9 cellular contexts compared by ENCODE assay signal in the genomic region with DNA sequence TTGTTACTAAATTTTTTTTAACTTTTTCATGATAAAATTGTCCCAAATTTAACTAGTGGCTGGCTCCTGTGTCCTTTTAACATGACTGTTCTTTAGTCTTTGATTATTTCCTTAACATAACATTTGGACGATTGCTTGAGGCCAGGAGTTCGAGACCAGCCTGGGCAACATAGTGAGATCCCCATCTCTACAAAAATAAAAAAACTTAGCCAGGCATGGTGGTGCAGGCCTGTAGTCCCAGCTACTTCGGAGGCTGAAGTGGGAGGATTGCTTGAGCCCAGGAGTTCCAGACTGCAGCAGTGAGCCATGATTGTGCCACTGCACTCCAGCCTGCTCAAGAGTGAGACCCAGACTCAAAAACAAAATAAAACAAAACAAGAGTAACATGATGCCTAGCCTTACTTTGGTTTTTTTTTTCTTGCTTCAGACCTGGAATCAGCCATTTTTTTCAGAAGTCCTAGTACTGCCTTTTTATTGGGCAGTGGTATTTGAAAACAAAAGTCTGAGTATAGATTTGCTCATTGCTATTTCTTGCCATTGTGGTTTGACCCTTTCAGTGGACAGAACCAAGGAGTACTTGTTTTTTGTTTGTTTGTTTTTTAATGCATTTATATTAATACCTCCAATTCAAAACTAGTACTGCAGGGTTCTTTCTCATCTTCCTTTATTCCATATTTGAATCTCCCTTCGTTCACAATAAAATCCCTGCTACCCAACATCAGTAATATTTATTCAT. TPM values are rescaled to one million over a fixed set of nuclear protein-coding genes. Genes with fewer than 3 reads are reported as not detected.
DNase-seq lines count a peak whose midpoint lies in the region; ATAC-seq and TF ChIP-seq lines count a peak whose summit lies in the region.
"Had no signal": no experiment of that assay in that cellular context is flagged by ENCODE, and none has a peak within 500 bp of the region (broad histone marks: within the 10 kb centered on the region; RNA-seq: fewer than 3 reads in every experiment).

No MANE protein-coding gene starts in this region.

- H3K36me3 ChIP-seq in right atrium auricular region (no peaks in the 10 kb centered on the region), upper lobe of right lung (no peaks in the 10 kb centered on the region)

- peaks cover 53% of the 10 kb centered on the region for H3K4me1 Mint-ChIP-seq in activated naive CD8-positive, alpha-beta T cell treated with anti-CD3 and anti-CD28 coated beads, Interleukin-2, amount 10 ng/mL, durations not matched to agents 7 days and 5 days

- H3K9me3 Mint-ChIP-seq in activated naive CD8-positive, alpha-beta T cell treated with anti-CD3 and anti-CD28 coated beads, Interleukin-2, amount 10 ng/mL, durations not matched to agents 7 days and 5 days = peaks cover 7% of the 10 kb centered on the region

- TF ChIP-seq CTCF in right atrium auricular region (IDR thresholded peaks at IDR 0.05) = no peak
- no peak for TF ChIP-seq CTCF in upper lobe of right lung (IDR thresholded peaks at IDR 0.05)

- H3K27ac ChIP-seq in right atrium auricular region = no peak overlapping the region
- no peak overlapping the region for H3K27ac ChIP-seq in upper lobe of right lung

- H3K27ac Mint-ChIP-seq in activated naive CD8-positive, alpha-beta T cell treated with anti-CD3 and anti-CD28 coated beads, Interleukin-2, amount 10 ng/mL, durations not matched to agents 7 days and 5 days = no peak overlapping the region

- H3K4me3 Mint-ChIP-seq in activated naive CD8-positive, alpha-beta T cell treated with anti-CD3 and anti-CD28 coated beads, Interleukin-2, amount 10 ng/mL, durations not matched to agents 7 days and 5 days = peak overlapping the region; percentile 38

- no peak for DNase-seq in right atrium auricular region (ENCODE audit: low spot score)
- no peak for DNase-seq in left ventricle myocardium superior
- no peak for DNase-seq in activated naive CD8-positive, alpha-beta T cell treated with anti-CD3 and anti-CD28 coated beads, Interleukin-2, amount 10 ng/mL, durations not matched to agents 7 days and 5 days
- peak; percentile 26 for DNase-seq in left kidney (ENCODE audit: low read depth, low spot score)
- DNase-seq in upper lobe of right lung = no peak
- no peak for DNase-seq in SHP77 treated with DMSO at 0.1 percent for 48 hours (lab: John Stamatoyannopoulos, UW)
- DNase-seq: NCI-H2081 had no signal

- POLR2A ChIA-PET in activated naive CD8-positive, alpha-beta T cell treated with anti-CD3 and anti-CD28 coated beads, Interleukin-2, amount 10 ng/mL, durations not matched to agents 7 days and 5 days (lab: Charles Lee) = no interaction called here

- H3K4me1 ChIP-seq in right atrium auricular region (peaks cover 0 to 49% of the 10 kb centered on the region in 2 donors), upper lobe of right lung (peaks cover 27% of the 10 kb centered on the region)

- H3K9me3 ChIP-seq in right atrium auricular region = peaks cover 0 to 8% of the 10 kb centered on the region in 2 donors
- no peaks in the 10 kb centered on the region for H3K9me3 ChIP-seq in upper lobe of right lung

- intact Hi-C loops in left ventricle myocardium superior (cut with micrococcal nuclease) = no loop called here
- intact Hi-C loops in upper lobe of right lung (cut with DNase I) = no loop called here

- H3K27me3 ChIP-seq in right atrium auricular region = no peaks in the 10 kb centered on the region
- no peaks in the 10 kb centered on the region for H3K27me3 ChIP-seq in upper lobe of right lung

- ATAC-seq in left ventricle myocardium superior (no peak), upper lobe of right lung (no peak), HG02885 (IDR thresholded peaks at IDR 0.05; ENCODE audit: poor library complexity, unreplicated experiment) (no peak), GM18868 (IDR thresholded peaks at IDR 0.05; ENCODE audit: unreplicated experiment) (no peak)
- ATAC-seq in activated naive CD8-positive, alpha-beta T cell treated with anti-CD3 and anti-CD28 coated beads, Interleukin-2, amount 10 ng/mL, durations not matched to agents 7 days and 5 days (ENCODE audit: low read depth) = no peak

- H3K4me3 ChIP-seq in right atrium auricular region = peak overlapping the region; percentile 1 to 4
- peak overlapping the region; percentile 79 for H3K4me3 ChIP-seq in upper lobe of right lung

- peaks cover 56% of the 10 kb centered on the region for H3K36me3 Mint-ChIP-seq in activated naive CD8-positive, alpha-beta T cell treated with anti-CD3 and anti-CD28 coated beads, Interleukin-2, amount 10 ng/mL, durations not matched to agents 7 days and 5 days

- no peaks in the 10 kb centered on the region for H3K27me3 Mint-ChIP-seq in activated naive CD8-positive, alpha-beta T cell treated with anti-CD3 and anti-CD28 coated beads, Interleukin-2, amount 10 ng/mL, durations not matched to agents 7 days and 5 days

RNA-seq across cellular contexts. Expression of a gene that starts 4.8 kb away (rescaled TPM):
- 10 to 100 TPM; 15.1 to 24.7 TPM for total RNA-seq in right atrium auricular region
- 21.9 TPM for total RNA-seq in left ventricle myocardium superior
- 10 to 100 TPM; 11.4 to 11.9 TPM for total RNA-seq in activated naive CD8-positive, alpha-beta T cell treated with anti-CD3 and anti-CD28 coated beads, Interleukin-2, amount 10 ng/mL, durations not matched to agents 7 days and 5 days
- 12.6 TPM for total RNA-seq in upper lobe of right lung

RNA-seq across cellular contexts. Expression of a gene that starts 5.0 kb away (rescaled TPM):
- 1 to 10 TPM; 6.4 to 8.5 TPM for total RNA-seq in right atrium auricular region
- 13.0 TPM for total RNA-seq in left ventricle myocardium superior
- total RNA-seq in activated naive CD8-positive, alpha-beta T cell treated with anti-CD3 and anti-CD28 coated beads, Interleukin-2, amount 10 ng/mL, durations not matched to agents 7 days and 5 days = 10 to 100 TPM; 19.6 to 22.4 TPM
- 12.4 TPM for total RNA-seq in upper lobe of right lung
